In genomic region chr2:33469238-33469637, GRCh38 we compare ENCODE assay signal across 29 cellular contexts. TPM values are rescaled to one million over a fixed set of nuclear protein-coding genes. Genes with fewer than 3 reads are reported as not detected.
"Had no signal": no experiment of that assay in that cellular context is flagged by ENCODE, and none has a peak within 500 bp of the region (broad histone marks: within the 10 kb centered on the region; RNA-seq: fewer than 3 reads in every experiment).

No MANE protein-coding gene starts in this region.

- H3K36me3 ChIP-seq: neural progenitor cell, neutrophil, sigmoid colon, tibial nerve, uterus had no signal

- FAIRE-seq: keratinocyte had no signal

- H3K4me1 ChIP-seq: neural progenitor cell, parathyroid adenoma, sigmoid colon, tibial nerve, uterus had no signal

- H3K79me2 ChIP-seq: parathyroid adenoma had no signal

- DNase-seq: hippocampal formation; kidney glomerular epithelial cell; left cardiac atrium; mesendoderm; naive B cell; natural killer cell; nephron progenitor cell; occipital lobe; retina; right cardiac atrium; sigmoid colon; stimulated activated CD4-positive, alpha-beta T cell treated with anti-CD3 and anti-CD28 coated beads, Interleukin-1b, Interleukin-23, amount 100 ng/mL, for 48 hours; stimulated activated CD4-positive, alpha-beta T cell treated with anti-CD3 and anti-CD28 coated beads, Interleukin-2, amount 100 ng/mL, for 48 hours; stimulated activated CD4-positive, alpha-beta T cell treated with anti-CD3 and anti-CD28 coated beads, Interleukin-4, amount 100 ng/mL, for 4 hours; stimulated activated CD8-positive, alpha-beta memory T cell treated with anti-CD3 and anti-CD28 coated beads, Interleukin-4, amount 100 ng/mL, for 48 hours; stimulated activated naive CD4-positive, alpha-beta T cell treated with Interleukin-2 at 50 U/mL for 16 hours; stimulated activated naive CD8-positive, alpha-beta T cell treated with anti-CD3 and anti-CD28 coated beads, Interleukin-15, amount 100 ng/mL, for 72 hours; substantia nigra; uterus had no signal

- ATAC-seq: left cardiac atrium; left lobe of liver; natural killer cell; right cardiac atrium; stimulated activated memory B cell treated with anti-CD40 and anti-IgM and Interleukin-4, amounts not matched to agents 10 μg/mL and 1 μg/mL and 100 μg/mL, for 72 hours; stimulated activated naive CD8-positive, alpha-beta T cell treated with anti-CD3 and anti-CD28 coated beads, Interleukin-15, amount 100 ng/mL, for 72 hours had no signal

- H3K27ac ChIP-seq: neural progenitor cell, neutrophil, parathyroid adenoma, sigmoid colon, tibial nerve, uterus had no signal

- H3K4me3 ChIP-seq: lung, neural progenitor cell, sigmoid colon, smooth muscle cell, tibial nerve, uterus had no signal

- H3K9me3 ChIP-seq: neutrophil, sigmoid colon, tibial nerve, uterus had no signal

- H3K27me3 ChIP-seq: neural progenitor cell, neutrophil, sigmoid colon, tibial nerve, uterus had no signal

- H2AFZ ChIP-seq: neural progenitor cell, parathyroid adenoma had no signal

- H3K9ac ChIP-seq: neural progenitor cell, parathyroid adenoma had no signal

- H3K4me2 ChIP-seq: neural progenitor cell, smooth muscle cell had no signal

RNA-seq across cellular contexts. Expression of gene RASGRP3, which starts 7.2 kb away (rescaled TPM):
- total RNA-seq: progenitor cell of endocrine pancreas had no signal
